11 cellular contexts compared by ENCODE assay signal in the genomic region with DNA sequence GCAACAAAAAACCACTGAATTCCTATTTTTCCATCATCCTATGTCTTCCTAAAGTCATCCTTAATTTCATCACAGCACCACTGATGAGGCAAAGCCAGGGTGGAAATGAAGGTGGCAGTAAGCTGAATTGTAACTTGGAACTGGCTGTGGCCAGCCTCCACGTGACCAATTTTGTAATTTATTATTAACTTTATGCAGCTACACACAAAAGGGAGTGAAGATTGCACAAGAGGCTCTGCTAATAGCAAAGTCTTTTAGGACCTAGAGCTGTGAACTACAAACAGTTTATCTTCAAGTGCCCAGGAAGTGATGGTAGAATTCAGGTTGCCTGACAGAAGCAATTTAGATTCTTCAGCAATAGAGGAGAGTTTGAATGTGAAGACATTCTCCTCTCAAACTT.
DNase-seq lines count a peak whose midpoint lies in the region; ATAC-seq, FAIRE-seq and TF ChIP-seq lines count a peak whose summit lies in the region.
"Had no signal": no experiment of that assay in that cellular context is flagged by ENCODE, and none has a peak within 500 bp of the region (broad histone marks: within the 10 kb centered on the region; RNA-seq: fewer than 3 reads in every experiment).

No MANE protein-coding gene starts in this region.

- TF ChIP-seq CTCF in choroid plexus epithelial cell (conservative IDR thresholded peaks at IDR 0.05; ENCODE audit: low read depth, low read length): no peak
- TF ChIP-seq CTCF in pancreas (IDR thresholded peaks at IDR 0.05): no peak
- TF ChIP-seq CTCF in Peyer's patch (IDR thresholded peaks at IDR 0.05): no peak

- FAIRE-seq in pancreas (lab: Jason Lieb, UNC): no peak

- peaks cover 5% of the 10 kb centered on the region for H3K36me3 Mint-ChIP-seq in activated CD8-positive, alpha-beta memory T cell treated with anti-CD3 and anti-CD28 coated beads, Interleukin-2, amount 10 ng/mL, durations not matched to agents 7 days and 5 days

- H3K4me1 ChIP-seq in pancreas (peaks cover 0 to 12% (median 0%) of the 10 kb centered on the region in 3 donors), Peyer's patch (no peaks in the 10 kb centered on the region)

- intact Hi-C loops in pancreas (cut with DNase I): no loop called here

- H3K36me3 ChIP-seq in pancreas (no peaks in the 10 kb centered on the region), Peyer's patch (no peaks in the 10 kb centered on the region)

- CTCF ChIA-PET in activated CD8-positive, alpha-beta memory T cell treated with anti-CD3 and anti-CD28 coated beads, Interleukin-2, amount 10 ng/mL, durations not matched to agents 7 days and 5 days (lab: Charles Lee): interaction anchor here (1.3 to 1.4 kb wide), 2 partner anchors 22 to 308 kb away, joined by 3 to 4 read pairs; no protein-coding TSS in a partner anchor

- no peak for TF ChIP-seq POLR2A in Peyer's patch (IDR thresholded peaks at IDR 0.05)

- H3K4me1 Mint-ChIP-seq in activated CD8-positive, alpha-beta memory T cell treated with anti-CD3 and anti-CD28 coated beads, Interleukin-2, amount 10 ng/mL, durations not matched to agents 7 days and 5 days: peaks cover 20% of the 10 kb centered on the region
- H3K4me1 Mint-ChIP-seq: neural crest cell had no signal

- no peak overlapping the region for H3K4me3 Mint-ChIP-seq in activated CD8-positive, alpha-beta memory T cell treated with anti-CD3 and anti-CD28 coated beads, Interleukin-2, amount 10 ng/mL, durations not matched to agents 7 days and 5 days
- H3K4me3 Mint-ChIP-seq: effector memory CD8-positive, alpha-beta T cell; neural crest cell had no signal

- H3K27ac ChIP-seq in pancreas (peak overlapping the region in 3 of 4 donors; percentile 47 to 68 (median 53)), Peyer's patch (peak overlapping the region in 2 of 4 donors; percentile 16 to 78)

- H3K27ac Mint-ChIP-seq in activated CD8-positive, alpha-beta memory T cell treated with anti-CD3 and anti-CD28 coated beads, Interleukin-2, amount 10 ng/mL, durations not matched to agents 7 days and 5 days: no peak overlapping the region
- H3K27ac Mint-ChIP-seq: effector memory CD8-positive, alpha-beta T cell had no signal

- H3K27me3 ChIP-seq in pancreas: no peaks in the 10 kb centered on the region
- H3K27me3 ChIP-seq in Peyer's patch: no peaks in the 10 kb centered on the region

- WGBS in pancreas, 2 donors: 10 to 11% methylated on average over 1 of the region's 1 CpG

- H3K4me3 ChIP-seq in choroid plexus epithelial cell (ENCODE audit: low read depth, low read length) (no peak overlapping the region), pancreas (no peak overlapping the region), Peyer's patch (no peak overlapping the region)

- DNase-seq in choroid plexus epithelial cell (ENCODE audit: low read depth) (peak; percentile 41), pancreas (peak in 1 of 6 donors; percentile 34), Peyer's patch (no peak)
- no peak for DNase-seq in activated CD8-positive, alpha-beta memory T cell treated with anti-CD3 and anti-CD28 coated beads, Interleukin-2, amount 10 ng/mL, durations not matched to agents 7 days and 5 days
- DNase-seq: activated CD4-positive, alpha-beta T cell treated with anti-CD3 and anti-CD28 coated beads for 48 hours; effector memory CD8-positive, alpha-beta T cell had no signal

- H3K27me3 Mint-ChIP-seq in activated CD8-positive, alpha-beta memory T cell treated with anti-CD3 and anti-CD28 coated beads, Interleukin-2, amount 10 ng/mL, durations not matched to agents 7 days and 5 days: peaks cover 14% of the 10 kb centered on the region

- ATAC-seq in GM18517 (IDR thresholded peaks at IDR 0.05; ENCODE audit: unreplicated experiment) (peak; percentile 27), HG03432 (IDR thresholded peaks at IDR 0.05; ENCODE audit: unreplicated experiment) (peak; percentile 27), pancreas (peak; percentile 68 to 86 (median 76)), HG03565 (IDR thresholded peaks at IDR 0.05; ENCODE audit: unreplicated experiment) (no peak), GM18502 (IDR thresholded peaks at IDR 0.05; ENCODE audit: poor library complexity, unreplicated experiment) (no peak)
- no peak for ATAC-seq in activated CD8-positive, alpha-beta memory T cell treated with anti-CD3 and anti-CD28 coated beads, Interleukin-2, amount 10 ng/mL, durations not matched to agents 7 days and 5 days
- ATAC-seq: effector memory CD8-positive, alpha-beta T cell had no signal

- H3K9me3 Mint-ChIP-seq in activated CD8-positive, alpha-beta memory T cell treated with anti-CD3 and anti-CD28 coated beads, Interleukin-2, amount 10 ng/mL, durations not matched to agents 7 days and 5 days (ENCODE audit: low read depth): no peaks in the 10 kb centered on the region
- H3K9me3 Mint-ChIP-seq: effector memory CD8-positive, alpha-beta T cell; neural crest cell had no signal

- H3K9me3 ChIP-seq in pancreas (no peaks in the 10 kb centered on the region), Peyer's patch (no peaks in the 10 kb centered on the region)

Comparison
In these comparisons a context has a peak if more than half of its experiments do, and no peak if none do; other contexts are left out.
1. ATAC-seq: peak in GM18517 (single experiment), HG03432 (single experiment) and pancreas (4 of 4); none in HG03565 (single experiment), activated CD8-positive, alpha-beta memory T cell treated with anti-CD3 and anti-CD28 coated beads, Interleukin-2, amount 10 ng/mL, durations not matched to agents 7 days and 5 days (single experiment) and GM18502 (single experiment).